Comparison of ENCODE assay signal across 9 cellular contexts in the genomic region with DNA sequence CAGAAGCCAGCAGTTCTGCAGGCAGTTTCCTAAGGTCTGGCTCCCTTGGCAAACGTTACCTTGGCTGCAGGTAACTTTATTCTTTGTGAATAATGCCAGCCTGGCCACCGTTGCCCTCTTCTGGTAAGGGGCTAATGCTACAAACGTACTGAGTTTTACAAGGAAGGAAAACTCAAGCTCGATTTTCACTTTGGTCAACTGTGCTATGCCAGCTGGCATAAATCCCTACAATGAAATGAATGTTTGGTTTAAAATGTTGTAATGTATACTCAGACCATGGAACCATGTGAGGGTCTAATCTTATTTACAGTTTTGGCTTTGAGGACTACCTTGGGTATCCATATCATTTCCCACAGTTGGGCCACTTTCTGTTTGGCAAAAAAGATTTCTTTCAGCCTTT.
DNase-seq lines count a peak whose midpoint lies in the region; ATAC-seq and TF ChIP-seq lines count a peak whose summit lies in the region.
"Had no signal": no experiment of that assay in that cellular context is flagged by ENCODE, and none has a peak within 500 bp of the region (broad histone marks: within the 10 kb centered on the region; RNA-seq: fewer than 3 reads in every experiment).

No MANE protein-coding gene starts in this region.

- no peaks in the 10 kb centered on the region for H3K27me3 ChIP-seq in body of pancreas
- H3K27me3 ChIP-seq: BLaER1 treated with 17β-estradiol and CSF1 and Interleukin-3, amounts not matched to agents 10 nM and 100 nM had no signal

- peaks cover 10% of the 10 kb centered on the region for H3K4me1 ChIP-seq in body of pancreas

- H3K9me3 ChIP-seq in body of pancreas, result no peaks in the 10 kb centered on the region
- H3K9me3 ChIP-seq: BLaER1 treated with 17β-estradiol and CSF1 and Interleukin-3, amounts not matched to agents 10 nM and 100 nM had no signal

- ATAC-seq in body of pancreas (peak; percentile 94), HG03354 (IDR thresholded peaks at IDR 0.05; ENCODE audit: poor library complexity, severe bottlenecking, unreplicated experiment) (no peak)

- 7 to 13% methylated on average over 4 of the region's 4 CpGs for WGBS in body of pancreas, 2 donors

- TF ChIP-seq CTCF in body of pancreas (IDR thresholded peaks at IDR 0.05), result peak; percentile 31 to 83 (median 70)
- TF ChIP-seq CTCF in osteocyte (IDR thresholded peaks at IDR 0.05), result peak; percentile 70

- H3K9me3 Mint-ChIP-seq in osteocyte (ENCODE audit: unreplicated experiment), result no peaks in the 10 kb centered on the region

- H3K4me1 Mint-ChIP-seq in osteocyte (ENCODE audit: unreplicated experiment), result peaks cover 30% of the 10 kb centered on the region

- peak; percentile 53 to 72 (median 56) for DNase-seq in NCI-H1417 (lab: John Stamatoyannopoulos, UW)
- no peak for DNase-seq in NCI-H1417 treated with DMSO at 0.1 percent for 48 hours (lab: John Stamatoyannopoulos, UW)
- DNase-seq in NCI-H2029 (lab: John Stamatoyannopoulos, UW), result peak; percentile 55
- DNase-seq in body of pancreas, result peak; percentile 77 to 88 (median 85)
- no peak for DNase-seq in osteocyte (ENCODE audit: extremely low spot score, unreplicated experiment)
- DNase-seq in posterior vena cava (ENCODE audit: low spot score), result no peak
- DNase-seq in activated T-cell treated with anti-CD3 and anti-CD28 coated beads for 4 hours, result no peak

- no peak overlapping the region for H3K4me3 ChIP-seq in body of pancreas
- H3K4me3 ChIP-seq: BLaER1 treated with 17β-estradiol and CSF1 and Interleukin-3, amounts not matched to agents 10 nM and 100 nM had no signal

- no peak overlapping the region for H3K4me3 Mint-ChIP-seq in osteocyte (ENCODE audit: unreplicated experiment)

- intact Hi-C loops in body of pancreas (cut with DNase I) (no loop called here), posterior vena cava (cut with DNase I) (loop anchor here in 1 of 2 donors (10.0 kb wide), 1 partner anchor 72 kb away; no protein-coding TSS in a partner anchor)

- H3K27ac ChIP-seq in body of pancreas, result peak overlapping the region; percentile 24 to 55 (median 52)
- H3K27ac ChIP-seq: BLaER1 treated with 17β-estradiol and CSF1 and Interleukin-3, amounts not matched to agents 10 nM and 100 nM had no signal

- TF ChIP-seq POLR2A in body of pancreas (IDR thresholded peaks at IDR 0.05), result no peak

- H3K36me3 Mint-ChIP-seq in osteocyte (ENCODE audit: unreplicated experiment), result no peaks in the 10 kb centered on the region

- H3K27ac Mint-ChIP-seq in osteocyte (ENCODE audit: unreplicated experiment), result no peak overlapping the region

- H3K36me3 ChIP-seq in body of pancreas (replicated peaks in 1 of 2; ENCODE audit: insufficient read depth in 1 of 2, low read depth in 2 of 2), result no peaks in the 10 kb centered on the region

- H3K27me3 Mint-ChIP-seq in osteocyte (ENCODE audit: unreplicated experiment), result no peaks in the 10 kb centered on the region

Comparison
In these comparisons a context has a peak if more than half of its experiments do, and no peak if none do; other contexts are left out.
1. DNase-seq: peak in NCI-H1417 (3 of 3), NCI-H2029 (single experiment) and body of pancreas (4 of 4); none in NCI-H1417 treated with DMSO at 0.1 percent for 48 hours (single experiment), osteocyte (single experiment), posterior vena cava (single experiment) and activated T-cell treated with anti-CD3 and anti-CD28 coated beads for 4 hours (single experiment).